In the genomic region with DNA sequence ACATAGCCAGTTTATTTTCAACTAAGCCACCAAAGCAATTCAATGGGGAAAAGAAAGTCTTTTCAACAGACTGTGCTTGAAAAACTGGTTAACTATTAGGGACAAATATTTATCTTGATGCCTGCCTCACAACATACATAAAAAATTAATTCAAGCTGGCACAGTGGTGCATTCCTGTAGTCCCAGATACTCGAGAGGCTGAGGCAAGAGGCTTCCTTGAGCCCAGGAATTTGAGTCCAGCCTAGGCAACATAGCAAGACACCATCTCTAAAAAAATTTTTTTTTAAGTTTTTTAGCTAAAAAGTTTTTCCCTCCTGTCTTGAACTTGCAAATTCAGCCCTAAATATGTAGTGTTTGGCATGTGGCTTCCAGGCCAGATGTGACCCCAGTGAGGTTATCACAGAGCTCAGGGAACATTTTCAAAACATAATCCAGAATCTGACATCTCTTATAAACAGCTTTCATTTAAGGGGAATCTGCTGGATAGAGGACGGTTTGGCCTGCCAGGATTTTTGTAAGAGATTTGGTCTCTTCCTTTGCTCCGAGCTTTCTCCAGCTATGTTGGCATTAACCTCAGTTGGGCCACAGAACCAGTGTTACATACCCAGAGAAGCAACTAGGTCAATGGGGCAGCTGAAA, we compare ENCODE assay signal across 15 cellular contexts. TPM values are rescaled to one million over a fixed set of nuclear protein-coding genes. Genes with fewer than 3 reads are reported as not detected.
DNase-seq lines count a peak whose midpoint lies in the region; ATAC-seq and TF ChIP-seq lines count a peak whose summit lies in the region.
"Had no signal": no experiment of that assay in that cellular context is flagged by ENCODE, and none has a peak within 500 bp of the region (broad histone marks: within the 10 kb centered on the region; RNA-seq: fewer than 3 reads in every experiment).

No MANE protein-coding gene starts in this region.

- H3K27me3 ChIP-seq in IMR-90 (ENCODE audit: control insufficient read depth, insufficient read depth, low read length) = no peaks in the 10 kb centered on the region
- no peaks in the 10 kb centered on the region for H3K27me3 ChIP-seq in subcutaneous abdominal adipose tissue (ENCODE audit: control insufficient read depth in 5 of 5, insufficient read depth in 4 of 5, low read length in 5 of 5)

- H3K9me1 ChIP-seq in IMR-90 (ENCODE audit: insufficient read depth, low read length) = peaks cover 9% of the 10 kb centered on the region; the same call in 1 of the 2 replicates

- no peak overlapping the region for H3K4me3 ChIP-seq in IMR-90 (ENCODE audit: insufficient read depth, low read depth, low read length)
- H3K4me3 ChIP-seq in fibroblast of mammary gland (ENCODE audit: control insufficient read depth, low read depth, low read length) = no peak overlapping the region
- no peak overlapping the region for H3K4me3 ChIP-seq in subcutaneous abdominal adipose tissue (ENCODE audit: low read depth in 1 of 5, low read length in 5 of 5)
- H3K4me3 ChIP-seq: K562 had no signal

- no peaks in the 10 kb centered on the region for H3K79me1 ChIP-seq in IMR-90 (ENCODE audit: low read depth in 1 of 2, low read length in 2 of 2)

- dilution Hi-C loops in IMR-90 (cut with HindIII; ENCODE audit: low sequenced_read_pairs, unreplicated experiment) = no loop called here

- ATAC-seq in IMR-90 (ENCODE audit: low read depth) = peak; percentile 72
- ATAC-seq: activated CD8-positive, alpha-beta T cell treated with anti-CD3 and anti-CD28 coated beads, Interleukin-2, amount 10 ng/mL, durations not matched to agents 7 days and 5 days; K562 had no signal

- CTCF ChIA-PET in IMR-90 (lab: Yijun Ruan, JAX) = no interaction called here

- H4K8ac ChIP-seq in IMR-90 (ENCODE audit: low read depth in 2 of 2, low read length in 2 of 2) = peak overlapping the region; percentile 51 to 88; a peak in 3 of 4 replicates

- peak overlapping the region; percentile 91 for H3K4ac ChIP-seq in IMR-90 (ENCODE audit: low read depth, low read length)

- peak overlapping the region; percentile 62 for H3K56ac ChIP-seq in IMR-90 (ENCODE audit: extremely low read depth, insufficient read depth, low read length)

- H3K23ac ChIP-seq in IMR-90 (ENCODE audit: low read depth, low read length) = peak overlapping the region; percentile 59; the same call in 1 of the 2 replicates

- H3K9ac ChIP-seq in IMR-90 (ENCODE audit: low read depth, low read length) (peak overlapping the region; percentile 34), subcutaneous abdominal adipose tissue (ENCODE audit: low read length in 5 of 5) (no peak overlapping the region)

- TF ChIP-seq CTCF in IMR-90 (conservative IDR thresholded peaks at IDR 0.05; ENCODE audit: low read depth, low read length) (no peak), fibroblast of mammary gland (conservative IDR thresholded peaks at IDR 0.05; ENCODE audit: control insufficient read depth, insufficient read depth, low read depth, low read length) (no peak)

- H3K14ac ChIP-seq in IMR-90 (replicated peaks; ENCODE audit: low read depth, low read length) = peak overlapping the region; percentile 29

- peak overlapping the region; percentile 79 for H3K18ac ChIP-seq in IMR-90 (ENCODE audit: low read depth, low read length)

- peak overlapping the region; percentile 90 for H2AK5ac ChIP-seq in IMR-90 (ENCODE audit: low read depth, low read length)

- no TSS peak for BruUV-seq in IMR-90 (replicated peaks; lab: Mats Ljungman, UMichigan)

- peak overlapping the region; percentile 89 for H2BK5ac ChIP-seq in IMR-90 (ENCODE audit: low read depth, low read length, poor library complexity, severe bottlenecking)

- POLR2A ChIA-PET in IMR-90 (lab: Charles Lee; ENCODE audit: unreplicated experiment) = interaction anchor here (0.6 to 1.3 kb wide), 3 partner anchors 58 to 76 kb away, joined by 3 read pairs; no protein-coding TSS in a partner anchor

- H4K5ac ChIP-seq in IMR-90 (ENCODE audit: low read depth, low read length) = peak overlapping the region; percentile 88

- H4K91ac ChIP-seq in IMR-90 (ENCODE audit: insufficient read depth, low read depth, low read length) = peak overlapping the region; percentile 70

- H3K4me1 ChIP-seq in IMR-90 (ENCODE audit: control insufficient read depth, insufficient read depth, low read length) = peaks cover 14% of the 10 kb centered on the region
- H3K4me1 ChIP-seq in subcutaneous abdominal adipose tissue (ENCODE audit: control insufficient read depth in 5 of 5, insufficient read depth in 5 of 5, low read length in 5 of 5) = peaks cover 0 to 15% (median 7%) of the 10 kb centered on the region in 5 donors

- intact Hi-C loops in IMR-90 (cut with micrococcal nuclease) = loop anchor here (1.0 to 2.0 kb wide), 2 partner anchors 21 to 63 kb away; no protein-coding TSS in a partner anchor

- H2BK20ac ChIP-seq in IMR-90 (ENCODE audit: low read depth, low read length) = peak overlapping the region; percentile 89

- no peak for TF ChIP-seq RAD21 in IMR-90 (IDR thresholded peaks at IDR 0.05; ENCODE audit: low read length)

- H2AK9ac ChIP-seq in IMR-90 (replicated peaks; ENCODE audit: low read depth, low read length, poor library complexity) = no peak overlapping the region

- peak overlapping the region; percentile 91 for H2BK120ac ChIP-seq in IMR-90 (ENCODE audit: low read depth, low read length)

- peak overlapping the region; percentile 96 for H3K27ac ChIP-seq in IMR-90 (ENCODE audit: insufficient read depth, low read length)
- H3K27ac ChIP-seq in subcutaneous abdominal adipose tissue (ENCODE audit: low read depth, low read length) = peak overlapping the region; percentile 25

- no peak for TF ChIP-seq POLR2A in IMR-90 (IDR thresholded peaks at IDR 0.05; ENCODE audit: low read depth, low read length)

- WGBS in IMR-90 (ENCODE audit: extremely low coverage in 2 of 2, insufficient read length in 1 of 2), 2 experiments = 20% methylated on average over 1 of the region's 3 CpGs; no CpG with 5 or more reads in 1 of the 2 experiments

- H3K9me3 ChIP-seq in IMR-90 (ENCODE audit: control insufficient read depth, insufficient read depth, low read length) = peaks cover 2% of the 10 kb centered on the region; the same call in 1 of the 2 replicates
- H3K9me3 ChIP-seq in subcutaneous abdominal adipose tissue (ENCODE audit: control insufficient read depth in 5 of 5, low read length in 5 of 5) = peaks cover 0 to 4% (median 0%) of the 10 kb centered on the region in 5 donors

- DNase-seq in IMR-90 (peak; percentile 87), fibroblast of mammary gland (ENCODE audit: low read depth) (peak; percentile 15), mucosa of gallbladder (ENCODE audit: low spot score) (peak; percentile 51), activated gamma-delta T cell treated with Interleukin-2 at 50 U/mL for 16 hours (no peak), EL (no peak), hypothalamus (lab: John Stamatoyannopoulos, UW) (no peak)
- DNase-seq in activated CD4-positive, alpha-beta T cell treated with anti-CD3 and anti-CD28 coated beads, Interleukin-2, amount 50 U/mL, for 48 hours = no peak
- DNase-seq: activated CD8-positive, alpha-beta T cell treated with anti-CD3 and anti-CD28 coated beads, Interleukin-2, amount 10 ng/mL, durations not matched to agents 7 days and 5 days; naive B cell; NCI-H187; NCI-H82; SHP77 treated with DMSO at 0.1 percent for 48 hours; small intestine had no signal

- H3K36me3 ChIP-seq in IMR-90 (ENCODE audit: control insufficient read depth, insufficient read depth, low read length) (no peaks in the 10 kb centered on the region), subcutaneous abdominal adipose tissue (ENCODE audit: control insufficient read depth in 5 of 5, insufficient read depth in 5 of 5, low read length in 5 of 5) (no peaks in the 10 kb centered on the region)

- peak overlapping the region; percentile 85 for H2BK15ac ChIP-seq in IMR-90 (ENCODE audit: low read depth, low read length)

- in situ Hi-C loops in IMR-90 (cut with MboI; ENCODE audit: low sequenced_read_pairs) = no loop called here

- H3K4me2 ChIP-seq in IMR-90 (ENCODE audit: low read depth, low read length) = peak overlapping the region; percentile 46

- H2AFZ ChIP-seq in IMR-90 (replicated peaks; ENCODE audit: low read length, poor library complexity) = no peak overlapping the region

- no peaks in the 10 kb centered on the region for H4K20me1 ChIP-seq in IMR-90 (ENCODE audit: insufficient read depth, low read length)

TF ChIP-seq in IMR-90, 13 proteins besides CTCF, POLR2A, EP300 and RAD21 (continues in another document):
- TF ChIP-seq MXI1 (IDR thresholded peaks at IDR 0.05; ENCODE audit: borderline replicate concordance, low read depth, low read length) (no peak), MAFK (IDR thresholded peaks at IDR 0.05; ENCODE audit: low read depth, low read length) (no peak), MAZ (IDR thresholded peaks at IDR 0.05; ENCODE audit: borderline replicate concordance, low read depth, low read length) (no peak), CEBPB (IDR thresholded peaks at IDR 0.05; ENCODE audit: low read depth, low read length) (no peak), SMC3 (IDR thresholded peaks at IDR 0.05; ENCODE audit: low read depth, low read length) (no peak), RCOR1 (IDR thresholded peaks at IDR 0.05; ENCODE audit: insufficient replicate concordance, low read length) (no peak), RFX5 (IDR thresholded peaks at IDR 0.05; ENCODE audit: low read depth, low read length) (no peak), FOS (IDR thresholded peaks at IDR 0.05; ENCODE audit: low read depth, low read length) (no peak), NFE2L2 (IDR thresholded peaks at IDR 0.05; ENCODE audit: low read depth, low read length) (no peak), CHD1 (IDR thresholded peaks at IDR 0.05; ENCODE audit: low read depth, low read length) (no peak), BHLHE40 (IDR thresholded peaks at IDR 0.05; ENCODE audit: low read depth, low read length) (no peak)
- TF ChIP-seq, protein P1, sequence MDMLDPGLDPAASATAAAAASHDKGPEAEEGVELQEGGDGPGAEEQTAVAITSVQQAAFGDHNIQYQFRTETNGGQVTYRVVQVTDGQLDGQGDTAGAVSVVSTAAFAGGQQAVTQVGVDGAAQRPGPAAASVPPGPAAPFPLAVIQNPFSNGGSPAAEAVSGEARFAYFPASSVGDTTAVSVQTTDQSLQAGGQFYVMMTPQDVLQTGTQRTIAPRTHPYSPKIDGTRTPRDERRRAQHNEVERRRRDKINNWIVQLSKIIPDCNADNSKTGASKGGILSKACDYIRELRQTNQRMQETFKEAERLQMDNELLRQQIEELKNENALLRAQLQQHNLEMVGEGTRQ (IDR thresholded peaks at IDR 0.05; ENCODE audit: low read depth, low read length) = no peak

RNA-seq across cellular contexts. Expression of gene COL6A1, which starts 46.4 kb away (rescaled TPM):
- 173 and 186 TPM in 2 replicates for total RNA-seq in IMR-90 (2012; rRNA removed)
- polyA plus RNA-seq in IMR-90 (2012; rRNA removed) = 1,556 and 1,578 TPM in 2 replicates
- 1,992 and 3,331 TPM in 2 replicates for polyA plus RNA-seq in IMR-90 (2012; cell fraction: cytosol; rRNA removed)
- 5,237 and 11,886 TPM in 2 replicates for polyA plus RNA-seq in IMR-90 (2012; cell fraction: nucleus; rRNA removed; ENCODE audit: low replicate concordance)
- 583 TPM for total RNA-seq in mucosa of gallbladder

Comparison
In these comparisons a context has a peak if more than half of its experiments do, and no peak if none do; other contexts are left out.
1. DNase-seq: peak in IMR-90 (single experiment), fibroblast of mammary gland (single experiment) and mucosa of gallbladder (single experiment); none in activated gamma-delta T cell treated with Interleukin-2 at 50 U/mL for 16 hours (single experiment), EL (single experiment), activated CD4-positive, alpha-beta T cell treated with anti-CD3 and anti-CD28 coated beads, Interleukin-2, amount 50 U/mL, for 48 hours (0 of 2) and hypothalamus (0 of 51).